Comparison of ENCODE assay signal across 17 cellular contexts in genomic region chr7:134278502-134279153, GRCh38. TPM values are rescaled to one million over a fixed set of nuclear protein-coding genes. Genes with fewer than 3 reads are reported as not detected.
DNase-seq lines count a peak whose midpoint lies in the region; ATAC-seq and TF ChIP-seq lines count a peak whose summit lies in the region.
"Had no signal": no experiment of that assay in that cellular context is flagged by ENCODE, and none has a peak within 500 bp of the region (broad histone marks: within the 10 kb centered on the region; RNA-seq: fewer than 3 reads in every experiment).

No MANE protein-coding gene starts in this region.

- peak overlapping the region; percentile 51 for H3K27ac Mint-ChIP-seq in nephron progenitor cell
- H3K27ac Mint-ChIP-seq: B cell; CD4-positive, CD25-positive, alpha-beta regulatory T cell; CD8-positive, alpha-beta T cell had no signal

- no peak overlapping the region; the same call in 1 of the 2 replicates for H3K4me2 ChIP-seq in OCI-LY1 (ENCODE audit: low read length)
- H3K4me2 ChIP-seq: BLaER1 had no signal

- ATAC-seq in left lobe of liver (peak; percentile 90), HG02885 (IDR thresholded peaks at IDR 0.05; ENCODE audit: poor library complexity, unreplicated experiment) (no peak)
- ATAC-seq: CD8-positive, alpha-beta T cell had no signal

- no peaks in the 10 kb centered on the region for H3K4me1 Mint-ChIP-seq in nephron progenitor cell
- H3K4me1 Mint-ChIP-seq: B cell; CD4-positive, CD25-positive, alpha-beta regulatory T cell had no signal

- no peak overlapping the region for H3K27ac ChIP-seq in OCI-LY1 (ENCODE audit: low read depth, low read length, poor library complexity, severe bottlenecking)
- H3K27ac ChIP-seq: BLaER1, C4-2B, GM23248 had no signal

- peaks cover 24% of the 10 kb centered on the region for H3K4me1 ChIP-seq in OCI-LY1 (ENCODE audit: insufficient read depth, low read length, severe bottlenecking)
- H3K4me1 ChIP-seq: Caco-2 had no signal

- no peaks in the 10 kb centered on the region for H4K20me1 ChIP-seq in OCI-LY1 (ENCODE audit: insufficient read depth, low read length)
- H4K20me1 ChIP-seq: BLaER1 had no signal

- DNase-seq in left lobe of liver (ENCODE audit: low spot score): no peak
- DNase-seq in nephron progenitor cell: no peak
- no peak for DNase-seq in posterior vena cava (ENCODE audit: low spot score)
- no peak for DNase-seq in NCI-H187 (lab: John Stamatoyannopoulos, UW)
- DNase-seq: Caco-2; CD4-positive, CD25-positive, alpha-beta regulatory T cell; CD8-positive, alpha-beta T cell; DMS153; DND-41; GM23248; H7; HCEC 1CT had no signal

- no peaks in the 10 kb centered on the region for H3K36me3 Mint-ChIP-seq in nephron progenitor cell (ENCODE audit: low read depth)
- H3K36me3 Mint-ChIP-seq: CD8-positive, alpha-beta T cell had no signal

- no peaks in the 10 kb centered on the region for H3K9me2 ChIP-seq in OCI-LY1 (ENCODE audit: low read depth, low read length)

- TF ChIP-seq CTCF in OCI-LY1 (IDR thresholded peaks at IDR 0.05; ENCODE audit: low read length) (no peak), nephron progenitor cell (IDR thresholded peaks at IDR 0.05) (no peak)

- no peaks in the 10 kb centered on the region for H3F3A ChIP-seq in OCI-LY1 (ENCODE audit: insufficient read depth, low read length)

- H3K79me2 ChIP-seq in OCI-LY1 (ENCODE audit: insufficient read depth, low read length): no peaks in the 10 kb centered on the region

- intact Hi-C loops in posterior vena cava (cut with DNase I): no loop called here

- no peaks in the 10 kb centered on the region for H3K36me3 ChIP-seq in OCI-LY1 (ENCODE audit: insufficient read depth, low read length)
- H3K36me3 ChIP-seq: BLaER1 had no signal

- no peak overlapping the region for H3K4me3 ChIP-seq in OCI-LY1 (ENCODE audit: low read depth, low read length, poor library complexity, severe bottlenecking)
- H3K4me3 ChIP-seq: BLaER1, GM23248 had no signal

- H3K9ac ChIP-seq in OCI-LY1 (ENCODE audit: low read length): no peak overlapping the region
- H3K9ac ChIP-seq: BLaER1, GM23248 had no signal

- no peak overlapping the region for H3K4me3 Mint-ChIP-seq in nephron progenitor cell
- H3K4me3 Mint-ChIP-seq: B cell; CD4-positive, CD25-positive, alpha-beta regulatory T cell; CD8-positive, alpha-beta T cell had no signal

- H3K9me3 ChIP-seq in OCI-LY1 (ENCODE audit: low read length): no peaks in the 10 kb centered on the region
- H3K9me3 ChIP-seq: BLaER1, Caco-2 had no signal

- H2AFZ ChIP-seq in OCI-LY1 (ENCODE audit: low read length): peak overlapping the region; percentile 90
- H2AFZ ChIP-seq: GM23248 had no signal

- no peaks in the 10 kb centered on the region for H3K27me3 ChIP-seq in OCI-LY1 (ENCODE audit: insufficient read depth, low read length)
- H3K27me3 ChIP-seq: BLaER1 had no signal

- peaks cover 3% of the 10 kb centered on the region for H3K9me3 Mint-ChIP-seq in nephron progenitor cell
- H3K9me3 Mint-ChIP-seq: CD4-positive, CD25-positive, alpha-beta regulatory T cell; CD8-positive, alpha-beta T cell had no signal

- peaks cover 14% of the 10 kb centered on the region for H3K27me3 Mint-ChIP-seq in nephron progenitor cell (ENCODE audit: low read depth, poor library complexity)

RNA-seq across cellular contexts. Expression of gene SLC35B4, which starts 38.1 kb away (rescaled TPM):
- total RNA-seq in left lobe of liver (11.0 TPM), posterior vena cava (10 to 100 TPM; 18.6 to 19.7 TPM)
